14 cellular contexts compared by ENCODE assay signal in genomic region chr15:79674124-79674465, GRCh38.
"Had no signal": no experiment of that assay in that cellular context is flagged by ENCODE, and none has a peak within 500 bp of the region (broad histone marks: within the 10 kb centered on the region; RNA-seq: fewer than 3 reads in every experiment).

No MANE protein-coding gene starts in this region.

- H3K36me3 ChIP-seq: prostate gland, right lobe of liver had no signal

- H3K27me3 ChIP-seq: right lobe of liver had no signal

- H3K9me3 ChIP-seq: prostate gland, right lobe of liver had no signal

- H3K4me3 ChIP-seq: prostate gland, right lobe of liver had no signal

- H3K27ac ChIP-seq: prostate gland, right lobe of liver had no signal

- H3K27ac Mint-ChIP-seq: activated B cell treated with CpG ODN at 0.5 μM for 24 hours; activated CD4-positive, alpha-beta T cell treated with anti-CD3 and anti-CD28 coated beads, Interleukin-2, amount 10 ng/mL, durations not matched to agents 24 days and 14 days; activated naive CD4-positive, alpha-beta T cell treated with anti-CD3 and anti-CD28 coated beads for 36 hours; nephron had no signal

- H3K4me3 Mint-ChIP-seq: activated B cell treated with CpG ODN at 0.5 μM for 24 hours; activated CD4-positive, alpha-beta T cell treated with anti-CD3 and anti-CD28 coated beads, Interleukin-2, amount 10 ng/mL, durations not matched to agents 24 days and 14 days; activated naive CD4-positive, alpha-beta T cell treated with anti-CD3 and anti-CD28 coated beads for 36 hours; activated T-helper 17 cell treated with anti-CD3 and anti-CD28 coated beads, Interleukin-2, amount 50 U/mL, for 72 hours; central memory CD8-positive, alpha-beta T cell; nephron had no signal

- H3K4me1 ChIP-seq: prostate gland, right lobe of liver had no signal

- DNase-seq: activated B cell treated with CpG ODN at 0.5 μM for 24 hours; activated CD4-positive, alpha-beta T cell treated with anti-CD3 and anti-CD28 coated beads, Interleukin-2, amount 10 ng/mL, durations not matched to agents 24 days and 14 days; activated CD8-positive, alpha-beta memory T cell treated with anti-CD3 and anti-CD28 coated beads for 24 hours; dermis blood vessel endothelial cell; glutamatergic neuron; occipital lobe; right lobe of liver; stimulated activated naive CD4-positive, alpha-beta T cell treated with Interleukin-2 at 50 U/mL for 16 hours; trophoblast cell had no signal

- ATAC-seq: right lobe of liver had no signal

- H3K4me1 Mint-ChIP-seq: activated T-helper 17 cell treated with anti-CD3 and anti-CD28 coated beads, Interleukin-2, amount 50 U/mL, for 72 hours; central memory CD8-positive, alpha-beta T cell had no signal

- H3K9me3 Mint-ChIP-seq: activated B cell treated with CpG ODN at 0.5 μM for 24 hours; activated CD4-positive, alpha-beta T cell treated with anti-CD3 and anti-CD28 coated beads, Interleukin-2, amount 10 ng/mL, durations not matched to agents 24 days and 14 days; activated naive CD4-positive, alpha-beta T cell treated with anti-CD3 and anti-CD28 coated beads for 36 hours; activated T-helper 17 cell treated with anti-CD3 and anti-CD28 coated beads, Interleukin-2, amount 50 U/mL, for 72 hours; central memory CD8-positive, alpha-beta T cell had no signal
